ENCODE assay signal across 14 cellular contexts in the genomic region with DNA sequence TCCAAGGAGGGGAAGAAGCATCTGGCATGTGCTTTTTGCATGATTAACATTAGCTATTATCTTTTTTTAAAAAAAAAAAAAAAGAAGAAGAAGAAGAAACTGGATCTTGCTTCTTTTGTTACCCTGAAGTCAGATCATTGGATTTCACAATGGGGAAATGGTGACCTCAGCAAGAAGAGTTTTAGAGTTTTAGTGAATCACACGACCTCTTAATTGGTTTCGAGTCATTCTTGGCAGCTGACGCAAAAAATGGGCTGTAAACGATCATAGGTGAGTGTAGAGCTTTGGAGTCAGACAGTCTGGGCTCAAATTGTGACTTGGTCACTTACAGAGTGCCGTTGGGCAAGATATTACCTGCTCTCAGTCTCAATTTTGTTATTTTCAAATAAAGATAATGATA. TPM values are rescaled to one million over a fixed set of nuclear protein-coding genes. Genes with fewer than 3 reads are reported as not detected.
DNase-seq lines count a peak whose midpoint lies in the region; ATAC-seq and TF ChIP-seq lines count a peak whose summit lies in the region.
"Had no signal": no experiment of that assay in that cellular context is flagged by ENCODE, and none has a peak within 500 bp of the region (broad histone marks: within the 10 kb centered on the region; RNA-seq: fewer than 3 reads in every experiment).

No MANE protein-coding gene starts in this region.

- H3K18ac ChIP-seq in mesenchymal stem cell (ENCODE audit: low read depth in 1 of 2, low read length in 2 of 2) = no peak overlapping the region

- no peak overlapping the region for H2AK5ac ChIP-seq in mesenchymal stem cell (ENCODE audit: low read length, severe bottlenecking)

- H3K23ac ChIP-seq in mesenchymal stem cell (ENCODE audit: low read length in 2 of 2) = no peak overlapping the region

- no peak overlapping the region for H3K4me3 ChIP-seq in mesenchymal stem cell (ENCODE audit: insufficient read depth in 1 of 2, low read depth in 1 of 2, low read length in 2 of 2)
- H3K4me3 ChIP-seq in gastrocnemius medialis = no peak overlapping the region
- H3K4me3 ChIP-seq: body of pancreas, lower lobe of right lung, right lobe of liver had no signal

- in situ Hi-C loops in gastrocnemius medialis (cut with MboI; ENCODE audit: low sequenced_read_pairs in 4 of 4) = no loop called here

- H3K9me3 ChIP-seq in mesenchymal stem cell (ENCODE audit: control insufficient read depth, low read length) (no peaks in the 10 kb centered on the region), gastrocnemius medialis (no peaks in the 10 kb centered on the region)
- H3K9me3 ChIP-seq: body of pancreas, lower lobe of right lung, right lobe of liver had no signal

- H3K4me2 ChIP-seq in mesenchymal stem cell (ENCODE audit: low read length, poor library complexity, severe bottlenecking) = no peak overlapping the region

- H2BK15ac ChIP-seq in mesenchymal stem cell (ENCODE audit: low read depth, poor library complexity, severe bottlenecking) = no peak overlapping the region

- DNase-seq in DMS 273 treated with DMSO at 0.1 percent for 48 hours (lab: John Stamatoyannopoulos, UW) (peak; percentile 11), NCI-H1092 (lab: John Stamatoyannopoulos, UW) (peak; percentile 8), amniotic epithelial cell (ENCODE audit: low read depth) (peak; percentile 1), mesenchymal stem cell (peak; percentile 48), gastrocnemius medialis (no peak), retina (no peak), left ventricle myocardium superior (no peak)
- DNase-seq: DND-41, H9, lower lobe of right lung, NCI-H1694 treated with DMSO at 0.1 percent for 48 hours, right lobe of liver had no signal

- ATAC-seq in HG03045 (IDR thresholded peaks at IDR 0.05; ENCODE audit: unreplicated experiment) (no peak), gastrocnemius medialis (no peak), left ventricle myocardium superior (no peak)
- ATAC-seq: body of pancreas had no signal

- no peak for TF ChIP-seq POLR2A in gastrocnemius medialis (IDR thresholded peaks at IDR 0.05)

- H4K91ac ChIP-seq in mesenchymal stem cell (ENCODE audit: low read length) = no peak overlapping the region

- no peak overlapping the region for H2AFZ ChIP-seq in mesenchymal stem cell (ENCODE audit: low read depth, low read length)

- H2BK5ac ChIP-seq in mesenchymal stem cell (ENCODE audit: low read depth, low read length, poor library complexity, severe bottlenecking) = no peak overlapping the region

- H3K9ac ChIP-seq in mesenchymal stem cell (ENCODE audit: low read length) = peak overlapping the region; percentile 34

- H3K27me3 ChIP-seq in mesenchymal stem cell (ENCODE audit: control insufficient read depth in 1 of 2, insufficient read depth in 1 of 2, low read length in 2 of 2) (no peaks in the 10 kb centered on the region), gastrocnemius medialis (no peaks in the 10 kb centered on the region)
- H3K27me3 ChIP-seq: body of pancreas, right lobe of liver had no signal

- H3K4me1 ChIP-seq in mesenchymal stem cell (ENCODE audit: control insufficient read depth, insufficient read depth, low read depth, low read length) (no peaks in the 10 kb centered on the region), gastrocnemius medialis (no peaks in the 10 kb centered on the region)
- H3K4me1 ChIP-seq: lower lobe of right lung, right lobe of liver had no signal

- 55% methylated on average over 4 of the region's 5 CpGs for WGBS in mesenchymal stem cell

- no peak overlapping the region for H2BK120ac ChIP-seq in mesenchymal stem cell (ENCODE audit: low read depth, low read length)

- H2BK12ac ChIP-seq in mesenchymal stem cell (ENCODE audit: low read length in 2 of 2) = no peak overlapping the region

- H3K27ac ChIP-seq in mesenchymal stem cell (ENCODE audit: low read length, poor library complexity, severe bottlenecking) (no peak overlapping the region), gastrocnemius medialis (no peak overlapping the region)
- H3K27ac ChIP-seq: body of pancreas, lower lobe of right lung had no signal

- no peak overlapping the region for H3K14ac ChIP-seq in mesenchymal stem cell (ENCODE audit: low read length in 2 of 2)

- H4K8ac ChIP-seq in mesenchymal stem cell (ENCODE audit: low read length) = no peak overlapping the region

- no peak for TF ChIP-seq CTCF in gastrocnemius medialis (IDR thresholded peaks at IDR 0.05 in 4 of 5, conservative IDR thresholded peaks at IDR 0.05 in 1 of 5)

- intact Hi-C loops in gastrocnemius medialis (cut with DNase I; ENCODE audit: low total_unique reads) (no loop called here), left ventricle myocardium superior (cut with micrococcal nuclease) (no loop called here)

- H3K79me1 ChIP-seq in mesenchymal stem cell (replicated peaks; ENCODE audit: low read length, poor library complexity, severe bottlenecking) = no peaks in the 10 kb centered on the region

- no peaks in the 10 kb centered on the region for H3K36me3 ChIP-seq in mesenchymal stem cell (ENCODE audit: control insufficient read depth in 1 of 2, insufficient read depth in 2 of 2, low read depth in 1 of 2, low read length in 2 of 2)
- no peaks in the 10 kb centered on the region for H3K36me3 ChIP-seq in gastrocnemius medialis
- H3K36me3 ChIP-seq: lower lobe of right lung, right lobe of liver had no signal

- no peak overlapping the region for H3K4ac ChIP-seq in mesenchymal stem cell (ENCODE audit: low read depth in 1 of 2, low read length in 2 of 2)

RNA-seq across cellular contexts. Expression of a gene that starts 33.3 kb away (rescaled TPM):
- polyA plus RNA-seq in mesenchymal stem cell (2013, experiment 1 of 2) = 0.25 TPM
- 0.37 TPM for polyA plus RNA-seq in mesenchymal stem cell (2013, experiment 2 of 2)
- total RNA-seq in gastrocnemius medialis = 1 to 10 TPM; 1.0 to 4.5 (median 1.9) TPM
- total RNA-seq in left ventricle myocardium superior = 16.1 TPM

Comparison
In these comparisons a context has a peak if more than half of its experiments do, and no peak if none do; other contexts are left out.
1. DNase-seq: peak in DMS 273 treated with DMSO at 0.1 percent for 48 hours (single experiment), NCI-H1092 (single experiment), amniotic epithelial cell (single experiment) and mesenchymal stem cell (single experiment); none in gastrocnemius medialis (0 of 2), retina (single experiment) and left ventricle myocardium superior (single experiment).